In genomic region chrX:111265506-111265905, GRCh38 we compare ENCODE assay signal across 31 cellular contexts.
"Had no signal": no experiment of that assay in that cellular context is flagged by ENCODE, and none has a peak within 500 bp of the region (broad histone marks: within the 10 kb centered on the region; RNA-seq: fewer than 3 reads in every experiment).

No MANE protein-coding gene starts in this region.

- H3K4me1 Mint-ChIP-seq: activated CD4-positive, alpha-beta T cell treated with anti-CD3 and anti-CD28 coated beads for 36 hours; activated CD4-positive, alpha-beta T cell treated with anti-CD3 and anti-CD28 coated beads, Interleukin-2, amount 10 ng/mL, durations not matched to agents 7 days and 5 days; activated naive CD4-positive, alpha-beta T cell treated with anti-CD3 and anti-CD28 coated beads, Interleukin-2, amount 50 U/mL, for 24 hours; activated naive CD8-positive, alpha-beta T cell treated with anti-CD3 and anti-CD28 coated beads, Interleukin-2, amount 10 ng/mL, durations not matched to agents 7 days and 5 days had no signal

- H3K4me3 Mint-ChIP-seq: activated CD4-positive, alpha-beta T cell treated with anti-CD3 and anti-CD28 coated beads for 36 hours; activated CD4-positive, alpha-beta T cell treated with anti-CD3 and anti-CD28 coated beads, Interleukin-2, amount 10 ng/mL, durations not matched to agents 7 days and 5 days; activated CD8-positive, alpha-beta T cell treated with anti-CD3 and anti-CD28 coated beads, Interleukin-2, amount 10 ng/mL, durations not matched to agents 7 days and 5 days; activated naive CD4-positive, alpha-beta T cell treated with anti-CD3 and anti-CD28 coated beads, Interleukin-2, amount 50 U/mL, for 24 hours; activated naive CD8-positive, alpha-beta T cell treated with anti-CD3 and anti-CD28 coated beads, Interleukin-2, amount 10 ng/mL, durations not matched to agents 7 days and 5 days; activated T-cell treated with anti-CD3 and anti-CD28 coated beads, Interleukin-2, amount 50 U/mL, for 24 hours; T-helper 1 cell treated with Interleukin-12 subunit alpha and Interleukin-12 subunit beta and Interleukin-4 antibody, amounts not matched to agents 30 μg/mL and 1 μg/mL, for 36 hours; T-helper 2 cell treated with Interferon-gamma antibody and Interleukin-4, amounts not matched to agents 5 μg/mL and 100 μg/mL, for 36 hours; WTC11 had no signal

- H3K27me3 Mint-ChIP-seq: activated CD4-positive, alpha-beta T cell treated with anti-CD3 and anti-CD28 coated beads, Interleukin-2, amount 10 ng/mL, durations not matched to agents 7 days and 5 days; activated naive CD4-positive, alpha-beta T cell treated with anti-CD3 and anti-CD28 coated beads, Interleukin-2, amount 50 U/mL, for 24 hours; activated naive CD8-positive, alpha-beta T cell treated with anti-CD3 and anti-CD28 coated beads, Interleukin-2, amount 10 ng/mL, durations not matched to agents 7 days and 5 days had no signal

- DNase-seq: activated CD4-positive, alpha-beta T cell treated with anti-CD3 and anti-CD28 coated beads for 36 hours; activated CD4-positive, alpha-beta T cell treated with anti-CD3 and anti-CD28 coated beads, Interleukin-2, amount 10 ng/mL, durations not matched to agents 7 days and 5 days; activated CD4-positive, alpha-beta T cell treated with anti-CD3 and anti-CD28 coated beads, Interleukin-2, amount 50 U/mL, for 48 hours; activated CD8-positive, alpha-beta T cell treated with anti-CD3 and anti-CD28 coated beads, Interleukin-2, amount 10 ng/mL, durations not matched to agents 7 days and 5 days; activated gamma-delta T cell; activated naive CD4-positive, alpha-beta T cell treated with Interleukin-2 at 50 U/mL for 16 hours; activated naive CD8-positive, alpha-beta T cell treated with anti-CD3 and anti-CD28 coated beads, Interleukin-2, amount 10 ng/mL, durations not matched to agents 7 days and 5 days; activated T-cell treated with anti-CD3 and anti-CD28 coated beads, Interleukin-2, amount 50 U/mL, for 24 hours; amygdala; body of pancreas; caudate nucleus; cerebellar nuclear complex; NCI-H1436 treated with DMSO at 0.1 percent for 48 hours; NCI-H1694 treated with DMSO at 0.1 percent for 48 hours; NCI-H2029; NCI-H510A; NCI-H526 treated with DMSO at 0.1 percent for 48 hours; NCI-H82; NK-92 treated with Interleukin-12 subunit alpha and Interleukin-12 subunit beta, amount 100 ng/mL, for 24 hours; PC-3; Peyer's patch; RPMI8226; SHP77 treated with DMSO at 0.1 percent for 48 hours; SK-N-SH had no signal

- ATAC-seq: activated CD4-positive, alpha-beta T cell treated with anti-CD3 and anti-CD28 coated beads for 36 hours; activated CD4-positive, CD25-positive, alpha-beta regulatory T cell treated with anti-CD3 and anti-CD28 coated beads, Interleukin-2, amount 50 U/mL, for 24 hours; activated CD8-positive, alpha-beta T cell treated with anti-CD3 and anti-CD28 coated beads, Interleukin-2, amount 10 ng/mL, durations not matched to agents 7 days and 5 days; body of pancreas; K562; PC-3; WTC11 had no signal

- H3K27ac Mint-ChIP-seq: activated CD4-positive, alpha-beta T cell treated with anti-CD3 and anti-CD28 coated beads for 36 hours; activated CD4-positive, alpha-beta T cell treated with anti-CD3 and anti-CD28 coated beads, Interleukin-2, amount 10 ng/mL, durations not matched to agents 7 days and 5 days; activated CD8-positive, alpha-beta T cell treated with anti-CD3 and anti-CD28 coated beads, Interleukin-2, amount 10 ng/mL, durations not matched to agents 7 days and 5 days; activated naive CD4-positive, alpha-beta T cell treated with anti-CD3 and anti-CD28 coated beads, Interleukin-2, amount 50 U/mL, for 24 hours; activated naive CD8-positive, alpha-beta T cell treated with anti-CD3 and anti-CD28 coated beads, Interleukin-2, amount 10 ng/mL, durations not matched to agents 7 days and 5 days; activated T-cell treated with anti-CD3 and anti-CD28 coated beads, Interleukin-2, amount 50 U/mL, for 24 hours; activated T-helper 2 cell treated with anti-CD3 and anti-CD28 coated beads, Interferon-gamma antibody, Interleukin-2, Interleukin-4, amounts not matched to agents 10 μg/mL and 5 μg/mL and 100 μg/mL, durations not matched to agents 14 hours and 24 hours and 36 hours; T-helper 1 cell treated with Interleukin-12 subunit alpha and Interleukin-12 subunit beta and Interleukin-4 antibody, amounts not matched to agents 30 μg/mL and 1 μg/mL, for 36 hours; T-helper 2 cell treated with Interferon-gamma antibody and Interleukin-4, amounts not matched to agents 5 μg/mL and 100 μg/mL, for 36 hours; WTC11 had no signal

- H3K9me3 Mint-ChIP-seq: activated CD4-positive, alpha-beta T cell treated with anti-CD3 and anti-CD28 coated beads, Interleukin-2, amount 10 ng/mL, durations not matched to agents 7 days and 5 days; activated naive CD4-positive, alpha-beta T cell treated with anti-CD3 and anti-CD28 coated beads, Interleukin-2, amount 50 U/mL, for 24 hours; activated naive CD8-positive, alpha-beta T cell treated with anti-CD3 and anti-CD28 coated beads, Interleukin-2, amount 10 ng/mL, durations not matched to agents 7 days and 5 days; activated T-cell treated with anti-CD3 and anti-CD28 coated beads, Interleukin-2, amount 50 U/mL, for 24 hours; activated T-helper 2 cell treated with anti-CD3 and anti-CD28 coated beads, Interferon-gamma antibody, Interleukin-2, Interleukin-4, amounts not matched to agents 10 μg/mL and 5 μg/mL and 100 μg/mL, durations not matched to agents 14 hours and 24 hours and 36 hours; T-helper 1 cell treated with Interleukin-12 subunit alpha and Interleukin-12 subunit beta and Interleukin-4 antibody, amounts not matched to agents 30 μg/mL and 1 μg/mL, for 36 hours; T-helper 2 cell treated with Interferon-gamma antibody and Interleukin-4, amounts not matched to agents 5 μg/mL and 100 μg/mL, for 36 hours; WTC11 had no signal

- H3K36me3 Mint-ChIP-seq: activated naive CD4-positive, alpha-beta T cell treated with anti-CD3 and anti-CD28 coated beads, Interleukin-2, amount 50 U/mL, for 24 hours; activated naive CD8-positive, alpha-beta T cell treated with anti-CD3 and anti-CD28 coated beads, Interleukin-2, amount 10 ng/mL, durations not matched to agents 7 days and 5 days; WTC11 had no signal
